In the genomic region with DNA sequence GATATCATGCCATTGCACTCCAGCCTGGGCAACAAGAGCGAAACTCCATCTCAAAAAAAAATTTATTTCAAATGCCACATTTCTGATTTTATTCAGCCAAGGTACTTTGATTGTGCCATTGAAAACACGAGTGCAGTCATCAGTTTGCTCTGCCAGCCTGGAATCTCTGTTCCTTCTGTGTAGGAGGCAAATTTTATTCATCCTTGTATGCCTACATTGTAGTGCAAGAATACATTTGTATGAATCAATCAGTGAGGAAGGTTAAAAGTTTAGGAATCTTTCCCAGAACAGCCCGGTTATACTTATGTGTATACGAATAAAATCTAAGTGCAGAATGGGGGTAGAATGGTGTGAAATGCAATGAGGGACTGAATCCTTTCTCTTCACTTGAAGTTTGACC, we compare ENCODE assay signal across 17 cellular contexts. TPM values are rescaled to one million over a fixed set of nuclear protein-coding genes. Genes with fewer than 3 reads are reported as not detected.
DNase-seq lines count a peak whose midpoint lies in the region; ATAC-seq and TF ChIP-seq lines count a peak whose summit lies in the region.
"Had no signal": no experiment of that assay in that cellular context is flagged by ENCODE, and none has a peak within 500 bp of the region (broad histone marks: within the 10 kb centered on the region; RNA-seq: fewer than 3 reads in every experiment).

No MANE protein-coding gene starts in this region.

- H3K4me3 ChIP-seq in AG04449 (ENCODE audit: low read depth, low read length) (peak overlapping the region; percentile 80), DND-41 (ENCODE audit: low read depth in 1 of 2, low read length in 2 of 2) (no peak overlapping the region; a peak in 1 of 4 replicates), adipocyte (ENCODE audit: low read length) (peak overlapping the region; percentile 91), mesenchymal stem cell (ENCODE audit: insufficient read depth in 1 of 2, low read depth in 1 of 2, low read length in 2 of 2) (peak overlapping the region in 1 of 2 experiments; percentile 84), heart left ventricle (peak overlapping the region in 2 of 12 donors; percentile 74 to 89)

- H4K20me1 ChIP-seq in DND-41 (ENCODE audit: insufficient read depth, low read length), result no peaks in the 10 kb centered on the region

- peak overlapping the region; percentile 95; the same call in 1 of the 2 replicates for H2AFZ ChIP-seq in DND-41 (ENCODE audit: low read depth, low read length)
- no peak overlapping the region for H2AFZ ChIP-seq in mesenchymal stem cell (ENCODE audit: low read depth, low read length)

- 88% methylated on average over 3 of the region's 4 CpGs for WGBS in mesenchymal stem cell
- WGBS in heart left ventricle, 4 donors, result 60 to 63% (median 61%) methylated on average over 4 of the region's 4 CpGs

- peak overlapping the region; percentile 82 for H3K4me3 Mint-ChIP-seq in natural killer cell

- H3K27ac Mint-ChIP-seq in natural killer cell, result no peak overlapping the region

- H3K23ac ChIP-seq in mesenchymal stem cell (ENCODE audit: low read length in 2 of 2), result no peak overlapping the region

- H3K14ac ChIP-seq in mesenchymal stem cell (ENCODE audit: low read length in 2 of 2), result no peak overlapping the region

- no peak overlapping the region for H2AK5ac ChIP-seq in mesenchymal stem cell (ENCODE audit: low read length, severe bottlenecking)

- no peak overlapping the region for H4K91ac ChIP-seq in mesenchymal stem cell (ENCODE audit: low read length)

- peaks cover 7% of the 10 kb centered on the region for H3K79me1 ChIP-seq in mesenchymal stem cell (replicated peaks; ENCODE audit: low read length, poor library complexity, severe bottlenecking)

- DNase-seq in AG04449 (ENCODE audit: low read depth, low spot score) (no peak), DND-41 (no peak), adipocyte (ENCODE audit: low read depth) (peak; percentile 45), natural killer cell (no peak), mesenchymal stem cell (no peak), heart left ventricle (no peak), middle frontal gyrus (ENCODE audit: extremely low spot score, low spot score) (no peak), DMS53 (lab: John Stamatoyannopoulos, UW) (no peak)
- DNase-seq: BE2C, left cardiac atrium, MG63, NCI-H2029 treated with DMSO at 0.1 percent for 48 hours, NCI-H524, substantia nigra had no signal

- H3K9ac ChIP-seq in DND-41 (ENCODE audit: low read depth, low read length) (no peak overlapping the region), adipocyte (ENCODE audit: low read length) (no peak overlapping the region), mesenchymal stem cell (ENCODE audit: low read length) (no peak overlapping the region)

- peaks cover 37 to 68% of the 10 kb centered on the region in 2 donors for H3K27me3 Mint-ChIP-seq in natural killer cell (ENCODE audit: low read depth in 2 of 2)

- no peaks in the 10 kb centered on the region for H3K9me3 Mint-ChIP-seq in natural killer cell

- POLR2A ChIA-PET in AG04449 (lab: Yijun Ruan, JAX), result interaction anchor here (1.3 to 3.1 kb wide), 2 partner anchors 8 to 41 kb away, joined by 7 to 27 read pairs; no protein-coding TSS in a partner anchor

- H2BK15ac ChIP-seq in mesenchymal stem cell (ENCODE audit: low read depth, poor library complexity, severe bottlenecking), result no peak overlapping the region

- H3K9me3 ChIP-seq in DND-41 (ENCODE audit: insufficient read depth, low read length, severe bottlenecking), result no peaks in the 10 kb centered on the region
- no peaks in the 10 kb centered on the region for H3K9me3 ChIP-seq in adipocyte (ENCODE audit: control insufficient read depth, low read length)
- H3K9me3 ChIP-seq in mesenchymal stem cell (ENCODE audit: control insufficient read depth, low read length), result no peaks in the 10 kb centered on the region
- H3K9me3 ChIP-seq in heart left ventricle, result no peaks in the 10 kb centered on the region
- H3K9me3 ChIP-seq: BE2C, MG63 had no signal

- peaks cover 45% of the 10 kb centered on the region for H3K4me1 ChIP-seq in DND-41 (ENCODE audit: insufficient read depth, low read length)
- peaks cover 25% of the 10 kb centered on the region for H3K4me1 ChIP-seq in adipocyte (ENCODE audit: control insufficient read depth, insufficient read depth, low read length)
- peaks cover 13% of the 10 kb centered on the region for H3K4me1 ChIP-seq in mesenchymal stem cell (ENCODE audit: control insufficient read depth, insufficient read depth, low read depth, low read length)
- peaks cover 0 to 27% (median 7%) of the 10 kb centered on the region in 12 donors for H3K4me1 ChIP-seq in heart left ventricle
- H3K4me1 ChIP-seq: BE2C had no signal

- no peak overlapping the region for H3K4ac ChIP-seq in mesenchymal stem cell (ENCODE audit: low read depth in 1 of 2, low read length in 2 of 2)

- H3K4me2 ChIP-seq in DND-41 (ENCODE audit: insufficient read depth, low read length), result peak overlapping the region; percentile 76
- no peak overlapping the region for H3K4me2 ChIP-seq in mesenchymal stem cell (ENCODE audit: low read length, poor library complexity, severe bottlenecking)

- H2BK12ac ChIP-seq in mesenchymal stem cell (ENCODE audit: low read length in 2 of 2), result no peak overlapping the region

- TF ChIP-seq CTCF in AG04449 (IDR thresholded peaks at IDR 0.05; ENCODE audit: insufficient read depth, low read length, missing control alignments) (no peak), DND-41 (IDR thresholded peaks at IDR 0.05; ENCODE audit: borderline replicate concordance, extremely low read depth, low read length, poor library complexity, severe bottlenecking) (no peak), natural killer cell (IDR thresholded peaks at IDR 0.05) (no peak), heart left ventricle (IDR thresholded peaks at IDR 0.05) (no peak)

- H2BK5ac ChIP-seq in mesenchymal stem cell (ENCODE audit: low read depth, low read length, poor library complexity, severe bottlenecking), result no peak overlapping the region

- H3K36me3 ChIP-seq in DND-41 (ENCODE audit: insufficient read depth, low read length), result no peaks in the 10 kb centered on the region; the same call in 1 of the 2 replicates
- no peaks in the 10 kb centered on the region for H3K36me3 ChIP-seq in adipocyte (ENCODE audit: control insufficient read depth, insufficient read depth, low read length, severe bottlenecking)
- H3K36me3 ChIP-seq in mesenchymal stem cell (ENCODE audit: control insufficient read depth in 1 of 2, insufficient read depth in 2 of 2, low read depth in 1 of 2, low read length in 2 of 2), result no peaks in the 10 kb centered on the region
- H3K36me3 ChIP-seq in heart left ventricle, result no peaks in the 10 kb centered on the region
- H3K36me3 ChIP-seq: BE2C, MG63 had no signal

- intact Hi-C loops in natural killer cell (cut with micrococcal nuclease) (no loop called here), heart left ventricle (cut with DNase I) (loop anchor here in 3 of 10 donors (10.0 kb wide), 2 partner anchors 46 to 166 kb away; partner anchors contain the start of gene CCAR1 (in 3 of the 3))

- peaks cover 23 to 26% of the 10 kb centered on the region in 2 donors for H3K4me1 Mint-ChIP-seq in natural killer cell

- H3K27ac ChIP-seq in DND-41 (ENCODE audit: low read length) (no peak overlapping the region), mesenchymal stem cell (ENCODE audit: low read length, poor library complexity, severe bottlenecking) (no peak overlapping the region), heart left ventricle (no peak overlapping the region)
- H3K27ac ChIP-seq: hepatocyte, SK-N-MC, VCaP had no signal

- no peak overlapping the region for H2BK120ac ChIP-seq in mesenchymal stem cell (ENCODE audit: low read depth, low read length)

- H3K36me3 Mint-ChIP-seq in natural killer cell, result no peaks in the 10 kb centered on the region

- ATAC-seq in DND-41 (ENCODE audit: insufficient read depth, low read depth) (no peak), natural killer cell (no peak), heart left ventricle (no peak)

- H3K79me2 ChIP-seq in DND-41 (ENCODE audit: insufficient read depth, low read length), result peaks cover 18% of the 10 kb centered on the region

- TF ChIP-seq POLR2A in heart left ventricle (IDR thresholded peaks at IDR 0.05), result no peak

- CTCF ChIA-PET in AG04449 (lab: Yijun Ruan, JAX), result interaction anchor here (1.0 to 2.1 kb wide), 5 partner anchors 8 to 338 kb away, joined by 3 to 11 read pairs (median 4); no protein-coding TSS in a partner anchor

- H3K27me3 ChIP-seq in DND-41 (ENCODE audit: insufficient read depth, low read length, poor library complexity) (peaks cover 20% of the 10 kb centered on the region), adipocyte (replicated peaks; ENCODE audit: control insufficient read depth, insufficient read depth, low read length) (no peaks in the 10 kb centered on the region), mesenchymal stem cell (ENCODE audit: control insufficient read depth in 1 of 2, insufficient read depth in 1 of 2, low read length in 2 of 2) (no peaks in the 10 kb centered on the region), heart left ventricle (peaks cover 0 to 38% (median 9%) of the 10 kb centered on the region in 9 donors)
- H3K27me3 ChIP-seq: BE2C, hepatocyte, MG63 had no signal

- H4K8ac ChIP-seq in mesenchymal stem cell (ENCODE audit: low read length), result no peak overlapping the region

- H3K18ac ChIP-seq in mesenchymal stem cell (ENCODE audit: low read depth in 1 of 2, low read length in 2 of 2), result no peak overlapping the region

RNA-seq across cellular contexts. Expression of gene TET1, which starts 0.9 kb away (rescaled TPM):
- total RNA-seq in natural killer cell (1 to 10 TPM; 4.0 to 5.9 (median 4.5) TPM), heart left ventricle (1 to 10 TPM; 1.3 to 4.1 (median 2.6) TPM)
- polyA plus RNA-seq in mesenchymal stem cell (2013, experiment 1 of 2), result 2.2 TPM
- polyA plus RNA-seq in mesenchymal stem cell (2013, experiment 2 of 2), result 2.1 TPM
- polyA plus RNA-seq in heart left ventricle, result under 1 TPM; 0.27 to 0.42 TPM

RNA-seq across cellular contexts. Expression of gene SLC25A16, which starts 31.9 kb away (rescaled TPM):
- total RNA-seq in natural killer cell (10 to 100 TPM; 30.2 to 31.5 (median 31.1) TPM), heart left ventricle (10 to 100 TPM in 7 of 9 donors, 1 to 10 TPM in 2; 7.5 to 43.3 (median 15.2) TPM)
- 16.5 TPM for polyA plus RNA-seq in mesenchymal stem cell (2013, experiment 1 of 2)
- polyA plus RNA-seq in mesenchymal stem cell (2013, experiment 2 of 2), result 13.5 TPM
- 10 to 100 TPM in 1 of 2 donors, 1 to 10 TPM in 1; 5.6 to 15.6 TPM for polyA plus RNA-seq in heart left ventricle

Comparison
In these comparisons a context has a peak if more than half of its experiments do, and no peak if none do; other contexts are left out.
1. H3K4me3 ChIP-seq: peak in AG04449 (single experiment) and adipocyte (single experiment); none in DND-41 (0 of 2).